ENCODE assay signal across 1 cellular context in the genomic region with DNA sequence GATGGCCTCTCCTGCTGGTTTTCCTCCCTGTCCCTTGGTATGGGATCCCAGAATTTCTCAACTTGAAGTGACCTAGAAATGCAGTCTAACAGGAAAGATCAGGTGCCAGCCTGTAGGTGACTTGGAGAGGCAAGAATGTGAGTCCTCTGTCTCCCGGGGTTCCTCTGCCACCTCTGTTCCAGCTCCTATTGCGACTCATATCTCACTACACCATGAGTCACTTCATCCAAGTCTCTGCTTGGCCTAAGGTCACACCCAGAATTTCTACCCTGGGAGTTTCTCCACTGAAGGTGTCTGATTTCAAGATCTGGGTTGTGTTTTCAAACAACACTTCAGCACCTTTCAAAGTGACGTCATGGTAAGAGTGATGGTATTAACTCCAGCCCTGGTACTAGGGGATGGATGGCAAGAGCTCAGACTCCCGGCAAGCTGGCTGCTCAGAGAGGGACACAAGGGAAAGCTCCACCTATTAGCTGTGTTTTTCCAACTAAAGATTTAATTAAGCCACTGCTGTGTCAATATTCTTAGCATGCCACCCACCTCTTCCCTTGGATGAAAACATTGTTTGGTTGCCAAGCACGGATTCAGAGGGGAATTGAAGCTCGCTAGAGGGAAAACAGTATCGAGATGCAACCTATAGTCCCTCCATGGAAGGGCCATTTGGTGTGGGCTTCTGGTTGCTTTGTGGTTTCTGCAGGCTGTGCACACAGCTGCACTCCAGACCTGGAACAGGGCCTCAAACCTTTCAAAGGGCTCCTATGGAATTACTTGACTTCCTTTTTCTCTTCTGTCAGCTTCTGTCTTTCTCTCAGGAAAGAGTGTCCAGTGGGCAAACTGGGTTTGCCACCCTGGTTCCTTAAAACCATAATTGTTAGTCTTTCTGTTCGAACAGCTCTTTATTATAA.
TF ChIP-seq lines count a peak whose summit lies in the region.

No MANE protein-coding gene starts in this region.

TF ChIP-seq in GM23338, 12 proteins besides CTCF, POLR2A, EP300 and RAD21 (continued from another document):
- TF ChIP-seq, protein P1, sequence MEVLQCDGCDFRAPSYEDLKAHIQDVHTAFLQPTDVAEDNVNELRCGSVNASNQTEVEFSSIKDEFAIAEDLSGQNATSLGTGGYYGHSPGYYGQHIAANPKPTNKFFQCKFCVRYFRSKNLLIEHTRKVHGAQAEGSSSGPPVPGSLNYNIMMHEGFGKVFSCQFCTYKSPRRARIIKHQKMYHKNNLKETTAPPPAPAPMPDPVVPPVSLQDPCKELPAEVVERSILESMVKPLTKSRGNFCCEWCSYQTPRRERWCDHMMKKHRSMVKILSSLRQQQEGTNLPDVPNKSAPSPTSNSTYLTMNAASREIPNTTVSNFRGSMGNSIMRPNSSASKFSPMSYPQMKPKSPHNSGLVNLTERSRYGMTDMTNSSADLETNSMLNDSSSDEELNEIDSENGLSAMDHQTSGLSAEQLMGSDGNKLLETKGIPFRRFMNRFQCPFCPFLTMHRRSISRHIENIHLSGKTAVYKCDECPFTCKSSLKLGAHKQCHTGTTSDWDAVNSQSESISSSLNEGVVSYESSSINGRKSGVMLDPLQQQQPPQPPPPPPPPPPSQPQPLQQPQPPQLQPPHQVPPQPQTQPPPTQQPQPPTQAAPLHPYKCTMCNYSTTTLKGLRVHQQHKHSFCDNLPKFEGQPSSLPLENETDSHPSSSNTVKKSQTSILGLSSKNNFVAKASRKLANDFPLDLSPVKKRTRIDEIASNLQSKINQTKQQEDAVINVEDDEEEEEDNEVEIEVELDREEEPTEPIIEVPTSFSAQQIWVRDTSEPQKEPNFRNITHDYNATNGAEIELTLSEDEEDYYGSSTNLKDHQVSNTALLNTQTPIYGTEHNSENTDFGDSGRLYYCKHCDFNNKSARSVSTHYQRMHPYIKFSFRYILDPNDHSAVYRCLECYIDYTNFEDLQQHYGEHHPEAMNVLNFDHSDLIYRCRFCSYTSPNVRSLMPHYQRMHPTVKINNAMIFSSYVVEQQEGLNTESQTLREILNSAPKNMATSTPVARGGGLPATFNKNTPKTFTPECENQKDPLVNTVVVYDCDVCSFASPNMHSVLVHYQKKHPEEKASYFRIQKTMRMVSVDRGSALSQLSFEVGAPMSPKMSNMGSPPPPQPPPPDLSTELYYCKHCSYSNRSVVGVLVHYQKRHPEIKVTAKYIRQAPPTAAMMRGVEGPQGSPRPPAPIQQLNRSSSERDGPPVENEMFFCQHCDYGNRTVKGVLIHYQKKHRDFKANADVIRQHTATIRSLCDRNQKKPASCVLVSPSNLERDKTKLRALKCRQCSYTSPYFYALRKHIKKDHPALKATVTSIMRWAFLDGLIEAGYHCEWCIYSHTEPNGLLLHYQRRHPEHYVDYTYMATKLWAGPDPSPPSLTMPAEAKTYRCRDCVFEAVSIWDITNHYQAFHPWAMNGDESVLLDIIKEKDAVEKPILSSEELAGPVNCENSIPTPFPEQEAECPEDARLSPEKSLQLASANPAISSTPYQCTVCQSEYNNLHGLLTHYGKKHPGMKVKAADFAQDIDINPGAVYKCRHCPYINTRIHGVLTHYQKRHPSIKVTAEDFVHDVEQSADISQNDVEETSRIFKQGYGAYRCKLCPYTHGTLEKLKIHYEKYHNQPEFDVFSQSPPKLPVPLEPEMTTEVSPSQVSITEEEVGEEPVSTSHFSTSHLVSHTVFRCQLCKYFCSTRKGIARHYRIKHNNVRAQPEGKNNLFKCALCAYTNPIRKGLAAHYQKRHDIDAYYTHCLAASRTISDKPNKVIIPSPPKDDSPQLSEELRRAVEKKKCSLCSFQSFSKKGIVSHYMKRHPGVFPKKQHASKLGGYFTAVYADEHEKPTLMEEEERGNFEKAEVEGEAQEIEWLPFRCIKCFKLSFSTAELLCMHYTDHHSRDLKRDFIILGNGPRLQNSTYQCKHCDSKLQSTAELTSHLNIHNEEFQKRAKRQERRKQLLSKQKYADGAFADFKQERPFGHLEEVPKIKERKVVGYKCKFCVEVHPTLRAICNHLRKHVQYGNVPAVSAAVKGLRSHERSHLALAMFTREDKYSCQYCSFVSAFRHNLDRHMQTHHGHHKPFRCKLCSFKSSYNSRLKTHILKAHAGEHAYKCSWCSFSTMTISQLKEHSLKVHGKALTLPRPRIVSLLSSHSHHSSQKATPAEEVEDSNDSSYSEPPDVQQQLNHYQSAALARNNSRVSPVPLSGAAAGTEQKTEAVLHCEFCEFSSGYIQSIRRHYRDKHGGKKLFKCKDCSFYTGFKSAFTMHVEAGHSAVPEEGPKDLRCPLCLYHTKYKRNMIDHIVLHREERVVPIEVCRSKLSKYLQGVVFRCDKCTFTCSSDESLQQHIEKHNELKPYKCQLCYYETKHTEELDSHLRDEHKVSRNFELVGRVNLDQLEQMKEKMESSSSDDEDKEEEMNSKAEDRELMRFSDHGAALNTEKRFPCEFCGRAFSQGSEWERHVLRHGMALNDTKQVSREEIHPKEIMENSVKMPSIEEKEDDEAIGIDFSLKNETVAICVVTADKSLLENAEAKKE (CRISPR knock-in tag; IDR thresholded peaks at IDR 0.05) = no peak
